ENCODE assay signal across 8 cellular contexts in genomic region chr17:77375526-77375916, GRCh38.
DNase-seq lines count a peak whose midpoint lies in the region; ATAC-seq and TF ChIP-seq lines count a peak whose summit lies in the region.

No MANE protein-coding gene starts in this region.

- POLR2A ChIA-PET in A673 (lab: Charles Lee; ENCODE audit: low non-redundant PET): no interaction called here
- POLR2A ChIA-PET in naive thymus-derived CD8-positive, alpha-beta T cell (lab: Charles Lee): interaction anchor here (0.8 to 9.8 kb wide), 18 partner anchors 13 to 639 kb away, joined by 3 to 224 read pairs (median 12); partner anchors contain the start of gene SRSF2

- H3K27ac Mint-ChIP-seq in chondrocyte (ENCODE audit: unreplicated experiment): peak overlapping the region; percentile 80
- peak overlapping the region; percentile 87 to 100 (median 98) for H3K27ac Mint-ChIP-seq in naive thymus-derived CD8-positive, alpha-beta T cell

- H3K27me3 Mint-ChIP-seq in chondrocyte (ENCODE audit: low read depth): no peaks in the 10 kb centered on the region
- H3K27me3 Mint-ChIP-seq in naive thymus-derived CD8-positive, alpha-beta T cell: peaks cover 0 to 1% (median 0%) of the 10 kb centered on the region in 5 donors

- H3K9me3 ChIP-seq in A673 (ENCODE audit: low read depth, low read length, poor library complexity, severe bottlenecking) (no peaks in the 10 kb centered on the region), HUES6 (ENCODE audit: control insufficient read depth, insufficient read depth, low read depth, low read length) (no peaks in the 10 kb centered on the region)

- H3K27ac ChIP-seq in A673 (ENCODE audit: low read depth, low read length, poor library complexity, severe bottlenecking) (peak overlapping the region; percentile 55), HUES6 (ENCODE audit: low read depth, low read length) (no peak overlapping the region)

- no peak for TF ChIP-seq CTCF in A673 (conservative IDR thresholded peaks at IDR 0.05; ENCODE audit: low read depth, low read length)
- TF ChIP-seq CTCF in chondrocyte (IDR thresholded peaks at IDR 0.05): no peak

- no peaks in the 10 kb centered on the region for H3K36me3 ChIP-seq in A673 (ENCODE audit: insufficient read depth, low read length, poor library complexity, severe bottlenecking)
- H3K36me3 ChIP-seq in HUES6 (ENCODE audit: control insufficient read depth, insufficient read depth, low read length): no peaks in the 10 kb centered on the region

- H3K36me3 Mint-ChIP-seq in chondrocyte (ENCODE audit: low read depth): no peaks in the 10 kb centered on the region
- peaks cover 0 to 4% (median 0%) of the 10 kb centered on the region in 3 donors for H3K36me3 Mint-ChIP-seq in naive thymus-derived CD8-positive, alpha-beta T cell

- no peak overlapping the region for H3K4me3 ChIP-seq in A673 (ENCODE audit: low read depth, low read length, poor library complexity, severe bottlenecking)
- H3K4me3 ChIP-seq in HUES6 (ENCODE audit: low read depth, low read length): peak overlapping the region; percentile 75; the same call in 1 of the 2 replicates

- intact Hi-C loops in A673 (cut with micrococcal nuclease; ENCODE audit: unreplicated experiment): no loop called here

- DNase-seq in A673 (ENCODE audit: low spot score) (no peak), chondrocyte (ENCODE audit: low spot score) (no peak), NCI-H1694 treated with DMSO at 0.1 percent for 48 hours (lab: John Stamatoyannopoulos, UW) (no peak), HCEC 1CT (no peak), DMS114 treated with DMSO at 0.1 percent for 48 hours (lab: John Stamatoyannopoulos, UW; ENCODE audit: unreplicated experiment) (no peak)
- DNase-seq in naive thymus-derived CD8-positive, alpha-beta T cell: no peak

- no peak for ATAC-seq in naive thymus-derived CD8-positive, alpha-beta T cell
- ATAC-seq in HG03460 (IDR thresholded peaks at IDR 0.05; ENCODE audit: unreplicated experiment): no peak

- H3K9me3 Mint-ChIP-seq in chondrocyte (ENCODE audit: low read depth): no peaks in the 10 kb centered on the region
- H3K9me3 Mint-ChIP-seq in naive thymus-derived CD8-positive, alpha-beta T cell: no peaks in the 10 kb centered on the region

- H3K4me3 Mint-ChIP-seq in chondrocyte (ENCODE audit: unreplicated experiment): peak overlapping the region; percentile 87
- H3K4me3 Mint-ChIP-seq in naive thymus-derived CD8-positive, alpha-beta T cell: peak overlapping the region; percentile 89 to 100 (median 99)

- H3K27me3 ChIP-seq in A673 (replicated peaks; ENCODE audit: insufficient read depth, low read depth, low read length, poor library complexity) (no peaks in the 10 kb centered on the region), HUES6 (ENCODE audit: control insufficient read depth, insufficient read depth, low read length) (no peaks in the 10 kb centered on the region)

- peak overlapping the region; percentile 5 for H3K9ac ChIP-seq in HUES6 (ENCODE audit: low read length)

- peaks cover 71% of the 10 kb centered on the region for H3K4me1 Mint-ChIP-seq in chondrocyte (ENCODE audit: low read depth)
- H3K4me1 Mint-ChIP-seq in naive thymus-derived CD8-positive, alpha-beta T cell: peaks cover 52 to 86% (median 79%) of the 10 kb centered on the region in 4 donors

- no TSS peak for BruUV-seq in A673 (replicated peaks; lab: Mats Ljungman, UMichigan)

- H3K4me1 ChIP-seq in A673 (ENCODE audit: insufficient read depth, low read length, poor library complexity, severe bottlenecking) (peaks cover 61% of the 10 kb centered on the region), HUES6 (ENCODE audit: control insufficient read depth, insufficient read depth, low read length) (peaks cover 74% of the 10 kb centered on the region)

- CTCF ChIA-PET in A673 (lab: Charles Lee): interaction anchor here (0.6 kb wide), 1 partner anchor 14 kb away, joined by 3 read pairs; no protein-coding TSS in a partner anchor
